9 cellular contexts compared by ENCODE assay signal in genomic region chr12:109309441-109310246, GRCh38. TPM values are rescaled to one million over a fixed set of nuclear protein-coding genes. Genes with fewer than 3 reads are reported as not detected.
DNase-seq lines count a peak whose midpoint lies in the region; ATAC-seq and TF ChIP-seq lines count a peak whose summit lies in the region.
"Had no signal": no experiment of that assay in that cellular context is flagged by ENCODE, and none has a peak within 500 bp of the region (broad histone marks: within the 10 kb centered on the region; RNA-seq: fewer than 3 reads in every experiment).

No MANE protein-coding gene starts in this region.

- WGBS in trophoblast cell (ENCODE audit: extremely low coverage, insufficient coverage, insufficient read length): no CpG with 5 or more reads among the region's 95 CpGs

- H3K9me3 ChIP-seq in PC-9 (ENCODE audit: insufficient read depth, low read depth) (no peaks in the 10 kb centered on the region), fibroblast of lung (ENCODE audit: control insufficient read depth, insufficient read depth, low read depth, low read length) (no peaks in the 10 kb centered on the region), trophoblast cell (ENCODE audit: insufficient read depth, low read depth, low read length) (no peaks in the 10 kb centered on the region)

- H3K36me3 ChIP-seq in PC-9 (ENCODE audit: low read depth) (no peaks in the 10 kb centered on the region), fibroblast of lung (ENCODE audit: control insufficient read depth, insufficient read depth, low read length) (no peaks in the 10 kb centered on the region), trophoblast cell (ENCODE audit: control insufficient read depth in 1 of 2, insufficient read depth in 2 of 2, low read length in 2 of 2) (no peaks in the 10 kb centered on the region)

- no peak overlapping the region for H4K91ac ChIP-seq in trophoblast cell (ENCODE audit: low read depth, low read length)

- H4K8ac ChIP-seq in trophoblast cell (ENCODE audit: low read depth, low read length): no peak overlapping the region

- peak; percentile 24 for DNase-seq in NCI-H510A (lab: John Stamatoyannopoulos, UW)
- DNase-seq in NCI-H510A treated with DMSO at 0.1 percent for 48 hours (lab: John Stamatoyannopoulos, UW): no peak
- DNase-seq in PC-9: no peak
- no peak for DNase-seq in fibroblast of lung (ENCODE audit: low read depth in 2 of 2)
- DNase-seq in trophoblast cell: no peak
- DNase-seq in NK-92 (lab: John Stamatoyannopoulos, UW; ENCODE audit: unreplicated experiment): no peak
- DNase-seq: DND-41 had no signal

- no peak overlapping the region for H3K18ac ChIP-seq in trophoblast cell (ENCODE audit: low read length)

- no peak overlapping the region for H2BK12ac ChIP-seq in trophoblast cell (ENCODE audit: low read length)

- no peak overlapping the region for H3K23ac ChIP-seq in trophoblast cell (ENCODE audit: low read length)

- H3K4ac ChIP-seq in trophoblast cell (ENCODE audit: low read depth, low read length): no peak overlapping the region

- no peak overlapping the region for H2BK120ac ChIP-seq in trophoblast cell (ENCODE audit: insufficient read depth, low read length, poor library complexity)

- CTCF ChIA-PET in PC-9 (lab: Charles Lee): interaction anchor here (0.6 kb wide), 2 partner anchors 193 to 444 kb away, joined by 3 to 6 read pairs; partner anchors contain the start of gene ACACB

- H2AFZ ChIP-seq in PC-9: no peak overlapping the region
- no peak overlapping the region for H2AFZ ChIP-seq in fibroblast of lung (ENCODE audit: low read length)
- H2AFZ ChIP-seq in trophoblast cell (ENCODE audit: insufficient read depth, low read length, poor library complexity): no peak overlapping the region

- ATAC-seq in HG03045 (IDR thresholded peaks at IDR 0.05; ENCODE audit: unreplicated experiment) (no peak), HG02840 (IDR thresholded peaks at IDR 0.05; ENCODE audit: low FRiP score, unreplicated experiment) (no peak)

- no peaks in the 10 kb centered on the region for H3K79me1 ChIP-seq in trophoblast cell (ENCODE audit: low read length)

- H4K20me1 ChIP-seq in PC-9 (ENCODE audit: insufficient read depth): no peaks in the 10 kb centered on the region; the same call in 1 of the 2 replicates
- no peaks in the 10 kb centered on the region for H4K20me1 ChIP-seq in fibroblast of lung (ENCODE audit: control insufficient read depth, extremely low read depth, insufficient read depth, low read length)

- H2BK5ac ChIP-seq in trophoblast cell (ENCODE audit: low read depth, low read length, poor library complexity): no peak overlapping the region

- H3K27ac ChIP-seq in PC-9 (no peak overlapping the region), fibroblast of lung (ENCODE audit: insufficient read depth, low read length) (no peak overlapping the region), trophoblast cell (ENCODE audit: low read depth, low read length) (no peak overlapping the region)

- no peaks in the 10 kb centered on the region for H3K9me2 ChIP-seq in PC-9 (ENCODE audit: insufficient read depth)

- H3K79me2 ChIP-seq in PC-9 (ENCODE audit: low read depth) (no peaks in the 10 kb centered on the region), fibroblast of lung (ENCODE audit: control insufficient read depth, insufficient read depth, low read length) (no peaks in the 10 kb centered on the region), trophoblast cell (ENCODE audit: control insufficient read depth, insufficient read depth, low read length, poor library complexity) (no peaks in the 10 kb centered on the region)

- H3F3A ChIP-seq in PC-9 (ENCODE audit: insufficient read depth, low read depth): peaks cover 21% of the 10 kb centered on the region

- H2AK5ac ChIP-seq in trophoblast cell (ENCODE audit: low read length): no peak overlapping the region

- intact Hi-C loops in PC-9 (cut with micrococcal nuclease; ENCODE audit: unreplicated experiment): no loop called here

- no peak overlapping the region for H3K9ac ChIP-seq in fibroblast of lung (ENCODE audit: insufficient read depth, low read length)
- H3K9ac ChIP-seq in trophoblast cell (ENCODE audit: low read length): no peak overlapping the region

- no peak overlapping the region for H3K14ac ChIP-seq in trophoblast cell (ENCODE audit: low read length)

- H3K4me2 ChIP-seq in PC-9 (peak overlapping the region; percentile 69), fibroblast of lung (ENCODE audit: extremely low read depth, insufficient read depth, low read length) (peak overlapping the region; percentile 13), trophoblast cell (ENCODE audit: low read length) (peak overlapping the region; percentile 93)

- POLR2A ChIA-PET in PC-9 (lab: Charles Lee; ENCODE audit: unreplicated experiment): no interaction called here

- H4K12ac ChIP-seq in trophoblast cell (ENCODE audit: low read depth, low read length): no peak overlapping the region

- no TSS peak for BruUV-seq in PC-9 (replicated peaks; lab: Mats Ljungman, UMichigan)

- H3K4me1 ChIP-seq in PC-9 (replicated peaks; ENCODE audit: insufficient read depth): peaks cover 25% of the 10 kb centered on the region
- H3K4me1 ChIP-seq in fibroblast of lung (ENCODE audit: control insufficient read depth, extremely low read depth, insufficient read depth, low read length): no peaks in the 10 kb centered on the region
- peaks cover 3 to 10% of the 10 kb centered on the region in 2 experiments for H3K4me1 ChIP-seq in trophoblast cell (ENCODE audit: control insufficient read depth in 1 of 2, insufficient read depth in 2 of 2, low read length in 2 of 2)

- H3K4me3 ChIP-seq in PC-9 (peak overlapping the region; percentile 44; the same call in 1 of the 2 replicates), fibroblast of lung (replicated peaks in 1 of 4; ENCODE audit: control extremely low read depth in 1 of 4, insufficient read depth in 1 of 4, low read depth in 3 of 4, low read length in 4 of 4) (peak overlapping the region in 1 of 4 experiments; percentile 32), trophoblast cell (ENCODE audit: low read depth, low read length) (no peak overlapping the region)

- no peak for TF ChIP-seq CTCF in PC-9 (conservative IDR thresholded peaks at IDR 0.05)
- no peak for TF ChIP-seq CTCF in fibroblast of lung (conservative IDR thresholded peaks at IDR 0.05 in 1 of 2, IDR thresholded peaks at IDR 0.05 in 1 of 2; ENCODE audit: low read depth in 1 of 2, low read length in 2 of 2)

- H3K27me3 ChIP-seq in PC-9 (ENCODE audit: insufficient read depth, low read depth): peaks cover 32% of the 10 kb centered on the region
- H3K27me3 ChIP-seq in fibroblast of lung (ENCODE audit: control insufficient read depth, insufficient read depth, low read length): peaks cover 56% of the 10 kb centered on the region
- H3K27me3 ChIP-seq in trophoblast cell (ENCODE audit: insufficient read depth, low read length): peaks cover 35% of the 10 kb centered on the region

RNA-seq across cellular contexts. Expression of gene FOXN4, which starts 0.6 kb away (rescaled TPM):
- not detected in 2 replicates for total RNA-seq in PC-9 (2021)
- not detected in 2 replicates for total RNA-seq in fibroblast of lung
- not detected in 2 replicates for polyA plus RNA-seq in fibroblast of lung
- polyA plus RNA-seq in fibroblast of lung (2012): not detected in 2 replicates
- polyA minus RNA-seq in fibroblast of lung (ENCODE audit: low replicate concordance): not detected in 2 replicates
- polyA plus RNA-seq in trophoblast cell (2013): not detected in 2 replicates

RNA-seq across cellular contexts. Expression of gene MYO1H, which starts 38.1 kb away (rescaled TPM):
- total RNA-seq in PC-9 (2021): not detected in 2 replicates
- 0.77 TPM in 1 of 2 replicates, not detected in the other for total RNA-seq in fibroblast of lung
- 0.07 and 0.15 TPM in 2 replicates for polyA plus RNA-seq in fibroblast of lung
- polyA plus RNA-seq in fibroblast of lung (2012): 0.15 TPM in 1 of 2 replicates, not detected in the other
- polyA minus RNA-seq in fibroblast of lung (ENCODE audit: low replicate concordance): not detected in 2 replicates
- 0.12 and 0.15 TPM in 2 replicates for polyA plus RNA-seq in trophoblast cell (2013)

Comparison
In these comparisons a context has a peak if more than half of its experiments do, and no peak if none do; other contexts are left out.
1. H3K4me2 ChIP-seq: peak in every context shown above with its lines; median percentile 93 in trophoblast cell; 69 in PC-9; 13 in fibroblast of lung.